16 cellular contexts compared by ENCODE assay signal in genomic region chr14:94177806-94178205, GRCh38. TPM values are rescaled to one million over a fixed set of nuclear protein-coding genes. Genes with fewer than 3 reads are reported as not detected.
"Had no signal": no experiment of that assay in that cellular context is flagged by ENCODE, and none has a peak within 500 bp of the region (broad histone marks: within the 10 kb centered on the region; RNA-seq: fewer than 3 reads in every experiment).

No MANE protein-coding gene starts in this region.

- H3K9me3 Mint-ChIP-seq: activated naive CD4-positive, alpha-beta T cell treated with anti-CD3 and anti-CD28 coated beads, Interleukin-2, amount 10 ng/mL, durations not matched to agents 7 days and 5 days; natural killer cell; T-helper 1 cell treated with Interleukin-12 subunit alpha and Interleukin-12 subunit beta and Interleukin-4 antibody, amounts not matched to agents 30 μg/mL and 1 μg/mL, for 36 hours had no signal

- H3K9me3 ChIP-seq: adrenal gland, prostate gland, suprapubic skin, upper lobe of right lung had no signal

- H3K27ac ChIP-seq: adrenal gland, coronary artery, prostate gland, suprapubic skin, upper lobe of right lung had no signal

- H3K36me3 ChIP-seq: adrenal gland, prostate gland, suprapubic skin, upper lobe of right lung had no signal

- H3K4me1 ChIP-seq: prostate gland had no signal

- H3K36me3 Mint-ChIP-seq: activated naive CD4-positive, alpha-beta T cell treated with anti-CD3 and anti-CD28 coated beads, Interleukin-2, amount 10 ng/mL, durations not matched to agents 7 days and 5 days; immature natural killer cell; natural killer cell had no signal

- ATAC-seq: activated CD8-positive, alpha-beta T cell treated with anti-CD3 and anti-CD28 coated beads, Interleukin-2, amount 10 ng/mL, durations not matched to agents 7 days and 5 days; natural killer cell; upper lobe of right lung had no signal

- H3K27ac Mint-ChIP-seq: activated CD8-positive, alpha-beta T cell treated with anti-CD3 and anti-CD28 coated beads, Interleukin-2, amount 10 ng/mL, durations not matched to agents 7 days and 5 days; activated naive CD4-positive, alpha-beta T cell treated with anti-CD3 and anti-CD28 coated beads, Interleukin-2, amount 10 ng/mL, durations not matched to agents 7 days and 5 days; immature natural killer cell; natural killer cell; T-helper 1 cell treated with Interleukin-12 subunit alpha and Interleukin-12 subunit beta and Interleukin-4 antibody, amounts not matched to agents 30 μg/mL and 1 μg/mL, for 36 hours had no signal

- H3K4me3 Mint-ChIP-seq: activated CD8-positive, alpha-beta T cell treated with anti-CD3 and anti-CD28 coated beads, Interleukin-2, amount 10 ng/mL, durations not matched to agents 7 days and 5 days; activated naive CD4-positive, alpha-beta T cell treated with anti-CD3 and anti-CD28 coated beads, Interleukin-2, amount 10 ng/mL, durations not matched to agents 7 days and 5 days; immature natural killer cell; T-helper 1 cell treated with Interleukin-12 subunit alpha and Interleukin-12 subunit beta and Interleukin-4 antibody, amounts not matched to agents 30 μg/mL and 1 μg/mL, for 36 hours had no signal

- DNase-seq: activated CD4-positive, CD25-positive, alpha-beta regulatory T cell; activated CD8-positive, alpha-beta memory T cell treated with anti-CD3 and anti-CD28 coated beads, Interleukin-2, amount 50 U/mL, for 48 hours; activated CD8-positive, alpha-beta T cell treated with anti-CD3 and anti-CD28 coated beads, Interleukin-2, amount 10 ng/mL, durations not matched to agents 7 days and 5 days; activated naive CD4-positive, alpha-beta T cell treated with anti-CD3 and anti-CD28 coated beads, Interleukin-2, amount 10 ng/mL, durations not matched to agents 7 days and 5 days; adrenal gland; central memory CD4-positive, alpha-beta T cell; effector CD8-positive, alpha-beta T cell; immature natural killer cell; natural killer cell; stimulated activated CD4-positive, alpha-beta T cell treated with anti-CD3 and anti-CD28 coated beads, Interleukin-12 subunit alpha, Interleukin-12 subunit beta, amount 100 ng/mL, for 4 hours; stimulated activated naive CD4-positive, alpha-beta T cell; upper lobe of right lung had no signal

- H3K4me3 ChIP-seq: adrenal gland, coronary artery, prostate gland, suprapubic skin, upper lobe of right lung had no signal

RNA-seq across cellular contexts. Expression of gene PPP4R4, which starts 3.7 kb away (rescaled TPM):
- polyA plus RNA-seq: immature natural killer cell had no signal
